In the genomic region with DNA sequence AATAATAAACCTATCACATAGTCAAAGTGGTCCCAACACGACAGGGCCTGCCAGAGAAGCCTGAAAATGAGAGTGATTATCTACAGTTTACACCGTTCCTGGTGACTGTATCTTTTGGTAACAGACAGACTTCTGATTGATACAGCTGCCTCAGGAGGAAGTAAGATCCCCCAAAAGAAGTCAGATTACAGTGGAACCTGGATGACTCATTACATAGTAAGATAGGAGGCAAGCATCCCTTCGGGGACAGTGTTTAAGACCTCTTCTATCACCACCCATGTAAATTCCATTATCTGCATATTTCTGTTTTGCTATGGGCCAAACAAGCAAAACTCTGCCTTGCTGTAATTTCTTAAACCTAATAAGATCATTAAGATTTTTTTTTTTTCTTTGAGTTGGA, we compare ENCODE assay signal across 24 cellular contexts. TPM values are rescaled to one million over a fixed set of nuclear protein-coding genes. Genes with fewer than 3 reads are reported as not detected.
DNase-seq lines count a peak whose midpoint lies in the region; ATAC-seq, FAIRE-seq and TF ChIP-seq lines count a peak whose summit lies in the region.
"Had no signal": no experiment of that assay in that cellular context is flagged by ENCODE, and none has a peak within 500 bp of the region (broad histone marks: within the 10 kb centered on the region; RNA-seq: fewer than 3 reads in every experiment).

No MANE protein-coding gene starts in this region.

- peaks cover 25% of the 10 kb centered on the region for H3K27me3 Mint-ChIP-seq in activated CD8-positive, alpha-beta T cell treated with anti-CD3 and anti-CD28 coated beads for 36 hours
- H3K27me3 Mint-ChIP-seq in activated CD8-positive, alpha-beta T cell treated with anti-CD3 and anti-CD28 coated beads, Interleukin-2, amount 10 ng/mL, durations not matched to agents 7 days and 5 days (ENCODE audit: low read depth) = peaks cover 14% of the 10 kb centered on the region
- H3K27me3 Mint-ChIP-seq in activated naive CD4-positive, alpha-beta T cell treated with anti-CD3 and anti-CD28 coated beads, Interleukin-2, amount 10 ng/mL, durations not matched to agents 7 days and 5 days = peaks cover 23% of the 10 kb centered on the region

- 65 to 72% methylated on average over 3 of the region's 3 CpGs for WGBS in pancreas, 2 donors

- H3K9me3 ChIP-seq in OCI-LY3 (ENCODE audit: insufficient read depth, low read length) (peaks cover 22% of the 10 kb centered on the region), pancreas (no peaks in the 10 kb centered on the region)
- H3K9me3 ChIP-seq: A549 had no signal

- H3K4me3 ChIP-seq in OCI-LY3 (ENCODE audit: low read length) = no peak overlapping the region
- no peak overlapping the region for H3K4me3 ChIP-seq in pancreas
- H3K4me3 ChIP-seq: A549, GM23338, HAP-1 had no signal

- H3K4me1 ChIP-seq in OCI-LY3 (ENCODE audit: low read length) (peaks cover 53% of the 10 kb centered on the region), pancreas (no peaks in the 10 kb centered on the region)
- H3K4me1 ChIP-seq: A549 had no signal

- POLR2A ChIA-PET in activated CD8-positive, alpha-beta T cell treated with anti-CD3 and anti-CD28 coated beads for 36 hours (lab: Charles Lee) = no interaction called here
- POLR2A ChIA-PET in activated CD8-positive, alpha-beta T cell treated with anti-CD3 and anti-CD28 coated beads, Interleukin-2, amount 10 ng/mL, durations not matched to agents 7 days and 5 days (lab: Charles Lee) = no interaction called here

- peaks cover 17% of the 10 kb centered on the region for H3K4me1 Mint-ChIP-seq in activated CD8-positive, alpha-beta T cell treated with anti-CD3 and anti-CD28 coated beads for 36 hours (ENCODE audit: low read depth)
- no peaks in the 10 kb centered on the region for H3K4me1 Mint-ChIP-seq in activated CD8-positive, alpha-beta T cell treated with anti-CD3 and anti-CD28 coated beads, Interleukin-2, amount 10 ng/mL, durations not matched to agents 7 days and 5 days (ENCODE audit: low read depth)
- peaks cover 25% of the 10 kb centered on the region for H3K4me1 Mint-ChIP-seq in stimulated activated effector memory CD8-positive, alpha-beta T cell treated with anti-CD3 and anti-CD28 coated beads, Interleukin-12 subunit alpha, Interleukin-12 subunit beta, amount 100 ng/mL, for 72 hours
- H3K4me1 Mint-ChIP-seq in activated naive CD4-positive, alpha-beta T cell treated with anti-CD3 and anti-CD28 coated beads, Interleukin-2, amount 10 ng/mL, durations not matched to agents 7 days and 5 days = no peaks in the 10 kb centered on the region

- ATAC-seq in activated CD8-positive, alpha-beta T cell treated with anti-CD3 and anti-CD28 coated beads for 36 hours = peak; percentile 46
- ATAC-seq in activated CD8-positive, alpha-beta T cell treated with anti-CD3 and anti-CD28 coated beads, Interleukin-2, amount 10 ng/mL, durations not matched to agents 7 days and 5 days = no peak
- ATAC-seq in stimulated activated effector memory CD8-positive, alpha-beta T cell treated with anti-CD3 and anti-CD28 coated beads, Interleukin-12 subunit alpha, Interleukin-12 subunit beta, amount 100 ng/mL, for 72 hours = peak; percentile 27
- no peak for ATAC-seq in pancreas
- ATAC-seq: A549, GM23338, Panc1, SK-N-SH treated with all-trans-retinoic acid at 6 μM for 48 hours had no signal

- CTCF ChIA-PET in activated CD8-positive, alpha-beta T cell treated with anti-CD3 and anti-CD28 coated beads for 36 hours (lab: Charles Lee) = no interaction called here
- CTCF ChIA-PET in activated CD8-positive, alpha-beta T cell treated with anti-CD3 and anti-CD28 coated beads, Interleukin-2, amount 10 ng/mL, durations not matched to agents 7 days and 5 days (lab: Charles Lee) = no interaction called here
- CTCF ChIA-PET in activated naive CD4-positive, alpha-beta T cell treated with anti-CD3 and anti-CD28 coated beads, Interleukin-2, amount 10 ng/mL, durations not matched to agents 7 days and 5 days (lab: Charles Lee) = no interaction called here

- no peaks in the 10 kb centered on the region for H3K36me3 Mint-ChIP-seq in activated CD8-positive, alpha-beta T cell treated with anti-CD3 and anti-CD28 coated beads for 36 hours (ENCODE audit: low read depth)
- no peaks in the 10 kb centered on the region for H3K36me3 Mint-ChIP-seq in activated CD8-positive, alpha-beta T cell treated with anti-CD3 and anti-CD28 coated beads, Interleukin-2, amount 10 ng/mL, durations not matched to agents 7 days and 5 days (ENCODE audit: low read depth)
- no peaks in the 10 kb centered on the region for H3K36me3 Mint-ChIP-seq in stimulated activated effector memory CD8-positive, alpha-beta T cell treated with anti-CD3 and anti-CD28 coated beads, Interleukin-12 subunit alpha, Interleukin-12 subunit beta, amount 100 ng/mL, for 72 hours
- H3K36me3 Mint-ChIP-seq in activated naive CD4-positive, alpha-beta T cell treated with anti-CD3 and anti-CD28 coated beads, Interleukin-2, amount 10 ng/mL, durations not matched to agents 7 days and 5 days = no peaks in the 10 kb centered on the region
- H3K36me3 Mint-ChIP-seq: CD4-positive, CD25-positive, alpha-beta regulatory T cell had no signal

- H3K27ac Mint-ChIP-seq in activated CD8-positive, alpha-beta T cell treated with anti-CD3 and anti-CD28 coated beads for 36 hours = no peak overlapping the region
- no peak overlapping the region for H3K27ac Mint-ChIP-seq in activated CD8-positive, alpha-beta T cell treated with anti-CD3 and anti-CD28 coated beads, Interleukin-2, amount 10 ng/mL, durations not matched to agents 7 days and 5 days
- H3K27ac Mint-ChIP-seq in stimulated activated effector memory CD8-positive, alpha-beta T cell treated with anti-CD3 and anti-CD28 coated beads, Interleukin-12 subunit alpha, Interleukin-12 subunit beta, amount 100 ng/mL, for 72 hours = no peak overlapping the region
- no peak overlapping the region for H3K27ac Mint-ChIP-seq in activated naive CD4-positive, alpha-beta T cell treated with anti-CD3 and anti-CD28 coated beads, Interleukin-2, amount 10 ng/mL, durations not matched to agents 7 days and 5 days
- H3K27ac Mint-ChIP-seq: CD4-positive, CD25-positive, alpha-beta regulatory T cell; GM23338 had no signal

- no peak overlapping the region for H2AFZ ChIP-seq in OCI-LY3 (ENCODE audit: low read depth, low read length)
- H2AFZ ChIP-seq: GM23338 had no signal

- intact Hi-C loops in activated CD8-positive, alpha-beta T cell treated with anti-CD3 and anti-CD28 coated beads for 36 hours (cut with micrococcal nuclease) = no loop called here
- intact Hi-C loops in pancreas (cut with DNase I) = no loop called here

- H3K9ac ChIP-seq in OCI-LY3 (ENCODE audit: low read length) = no peak overlapping the region

- no peak for TF ChIP-seq CTCF in activated CD8-positive, alpha-beta T cell treated with anti-CD3 and anti-CD28 coated beads for 36 hours (IDR thresholded peaks at IDR 0.05)
- TF ChIP-seq CTCF in OCI-LY3 (IDR thresholded peaks at IDR 0.05; ENCODE audit: low read depth, low read length) (no peak), pancreas (IDR thresholded peaks at IDR 0.05) (no peak)

- FAIRE-seq in GM18507 (lab: Jason Lieb, UNC) = peak; percentile 9
- no peak for FAIRE-seq in pancreas (lab: Jason Lieb, UNC)
- FAIRE-seq: A549 had no signal

- peaks cover 2% of the 10 kb centered on the region for H3K9me3 Mint-ChIP-seq in activated CD8-positive, alpha-beta T cell treated with anti-CD3 and anti-CD28 coated beads for 36 hours
- no peaks in the 10 kb centered on the region for H3K9me3 Mint-ChIP-seq in activated CD8-positive, alpha-beta T cell treated with anti-CD3 and anti-CD28 coated beads, Interleukin-2, amount 10 ng/mL, durations not matched to agents 7 days and 5 days (ENCODE audit: insufficient read depth)
- H3K9me3 Mint-ChIP-seq in stimulated activated effector memory CD8-positive, alpha-beta T cell treated with anti-CD3 and anti-CD28 coated beads, Interleukin-12 subunit alpha, Interleukin-12 subunit beta, amount 100 ng/mL, for 72 hours = peaks cover 7% of the 10 kb centered on the region
- H3K9me3 Mint-ChIP-seq in activated naive CD4-positive, alpha-beta T cell treated with anti-CD3 and anti-CD28 coated beads, Interleukin-2, amount 10 ng/mL, durations not matched to agents 7 days and 5 days = peaks cover 5% of the 10 kb centered on the region

- no peak for DNase-seq in activated CD8-positive, alpha-beta T cell treated with anti-CD3 and anti-CD28 coated beads for 36 hours
- DNase-seq in activated CD8-positive, alpha-beta T cell treated with anti-CD3 and anti-CD28 coated beads, Interleukin-2, amount 10 ng/mL, durations not matched to agents 7 days and 5 days = no peak
- no peak for DNase-seq in GM18507 (ENCODE audit: extremely low spot score, insufficient read length, low read depth)
- DNase-seq in stimulated activated effector memory CD8-positive, alpha-beta T cell treated with anti-CD3 and anti-CD28 coated beads, Interleukin-12 subunit alpha, Interleukin-12 subunit beta, amount 100 ng/mL, for 72 hours (ENCODE audit: low spot score in 2 of 2) = no peak
- DNase-seq in pancreas = no peak
- DNase-seq in activated naive CD4-positive, alpha-beta T cell treated with anti-CD3 and anti-CD28 coated beads, Interleukin-2, amount 10 ng/mL, durations not matched to agents 7 days and 5 days = no peak
- DNase-seq: CD4-positive, CD25-positive, alpha-beta regulatory T cell; DMS79; KG1; MV-4-11; NCI-H1105 treated with DMSO at 0.1 percent for 48 hours; NCI-H2029 treated with DMSO at 0.1 percent for 48 hours; NCI-H226; NCI-H510A treated with DMSO at 0.1 percent for 48 hours; NCI-H748 treated with DMSO at 0.1 percent for 48 hours; SIG-M5 had no signal

- peak overlapping the region; percentile 3; the same call in 1 of the 2 replicates for H3K4me2 ChIP-seq in OCI-LY3 (ENCODE audit: low read length)
- H3K4me2 ChIP-seq: A549, GM23338 had no signal

- H3K36me3 ChIP-seq in OCI-LY3 (replicated peaks; ENCODE audit: low read depth, low read length) (peaks cover 12% of the 10 kb centered on the region), pancreas (no peaks in the 10 kb centered on the region)
- H3K36me3 ChIP-seq: HAP-1 had no signal

- H3K27ac ChIP-seq in OCI-LY3 (ENCODE audit: low read length) = no peak overlapping the region; the same call in 1 of the 2 replicates
- no peak overlapping the region for H3K27ac ChIP-seq in pancreas
- H3K27ac ChIP-seq: A549, HL-60 had no signal

- no peak overlapping the region for H3K4me3 Mint-ChIP-seq in activated CD8-positive, alpha-beta T cell treated with anti-CD3 and anti-CD28 coated beads for 36 hours
- H3K4me3 Mint-ChIP-seq in activated CD8-positive, alpha-beta T cell treated with anti-CD3 and anti-CD28 coated beads, Interleukin-2, amount 10 ng/mL, durations not matched to agents 7 days and 5 days = no peak overlapping the region
- H3K4me3 Mint-ChIP-seq in stimulated activated effector memory CD8-positive, alpha-beta T cell treated with anti-CD3 and anti-CD28 coated beads, Interleukin-12 subunit alpha, Interleukin-12 subunit beta, amount 100 ng/mL, for 72 hours = no peak overlapping the region
- no peak overlapping the region for H3K4me3 Mint-ChIP-seq in activated naive CD4-positive, alpha-beta T cell treated with anti-CD3 and anti-CD28 coated beads, Interleukin-2, amount 10 ng/mL, durations not matched to agents 7 days and 5 days
- H3K4me3 Mint-ChIP-seq: CD4-positive, CD25-positive, alpha-beta regulatory T cell; GM23338 had no signal

- H3K79me2 ChIP-seq in OCI-LY3 (ENCODE audit: low read length) = no peaks in the 10 kb centered on the region

- no peaks in the 10 kb centered on the region for H4K20me1 ChIP-seq in OCI-LY3 (ENCODE audit: insufficient read depth, low read length)

- H3K27me3 ChIP-seq in OCI-LY3 (ENCODE audit: low read depth, low read length) (no peaks in the 10 kb centered on the region), pancreas (no peaks in the 10 kb centered on the region)

RNA-seq across cellular contexts. Expression of gene FLT1, which starts 44.0 kb away (rescaled TPM):
- 1 to 10 TPM; 7.7 to 8.2 TPM for total RNA-seq in activated CD8-positive, alpha-beta T cell treated with anti-CD3 and anti-CD28 coated beads for 36 hours
- total RNA-seq in activated CD8-positive, alpha-beta T cell treated with anti-CD3 and anti-CD28 coated beads, Interleukin-2, amount 10 ng/mL, durations not matched to agents 7 days and 5 days = 1 to 10 TPM in 1 of 2 experiments, under 1 TPM in 1; 0.95 to 1.3 TPM
- total RNA-seq in pancreas = 10 to 100 TPM in 2 of 6 donors, 1 to 10 TPM in 4; 4.4 to 12.7 (median 8.8) TPM
- polyA plus RNA-seq in pancreas = 1 to 10 TPM; 1.1 to 8.0 TPM
- total RNA-seq: HT-29 had no signal
- polyA plus RNA-seq: A549 had no signal

Comparison
In these comparisons a context has a peak if more than half of its experiments do, and no peak if none do; other contexts are left out.
1. ATAC-seq: peak in activated CD8-positive, alpha-beta T cell treated with anti-CD3 and anti-CD28 coated beads for 36 hours (single experiment) and stimulated activated effector memory CD8-positive, alpha-beta T cell treated with anti-CD3 and anti-CD28 coated beads, Interleukin-12 subunit alpha, Interleukin-12 subunit beta, amount 100 ng/mL, for 72 hours (single experiment); none in activated CD8-positive, alpha-beta T cell treated with anti-CD3 and anti-CD28 coated beads, Interleukin-2, amount 10 ng/mL, durations not matched to agents 7 days and 5 days (single experiment) and pancreas (0 of 4).